In genomic region chr7:55588379-55588699, GRCh38 we compare ENCODE assay signal across 16 cellular contexts.
"Had no signal": no experiment of that assay in that cellular context is flagged by ENCODE, and none has a peak within 500 bp of the region (broad histone marks: within the 10 kb centered on the region; RNA-seq: fewer than 3 reads in every experiment).

No MANE protein-coding gene starts in this region.

- ATAC-seq: activated CD4-positive, CD25-positive, alpha-beta regulatory T cell treated with anti-CD3 and anti-CD28 coated beads, Interleukin-2, amount 50 U/mL, for 24 hours had no signal

- H2AFZ ChIP-seq: hepatocyte had no signal

- H3K27ac ChIP-seq: adrenal gland, epithelial cell of prostate, hepatocyte, pancreas, thyroid gland had no signal

- H3K4me3 ChIP-seq: adrenal gland, hepatocyte, pancreas, thyroid gland had no signal

- H3K4me1 Mint-ChIP-seq: activated CD4-positive, alpha-beta memory T cell treated with anti-CD3 and anti-CD28 coated beads, Interleukin-2, amount 10 ng/mL, durations not matched to agents 7 days and 5 days; nephron progenitor cell had no signal

- H3K4me2 ChIP-seq: hepatocyte had no signal

- H3K9me3 Mint-ChIP-seq: activated CD4-positive, alpha-beta memory T cell treated with anti-CD3 and anti-CD28 coated beads, Interleukin-2, amount 10 ng/mL, durations not matched to agents 7 days and 5 days; activated naive CD4-positive, alpha-beta T cell treated with anti-CD3 and anti-CD28 coated beads for 36 hours had no signal

- H3K4me3 Mint-ChIP-seq: activated CD4-positive, alpha-beta memory T cell treated with anti-CD3 and anti-CD28 coated beads, Interleukin-2, amount 10 ng/mL, durations not matched to agents 7 days and 5 days; activated naive CD4-positive, alpha-beta T cell treated with anti-CD3 and anti-CD28 coated beads for 36 hours; nephron progenitor cell had no signal

- H3K36me3 ChIP-seq: adrenal gland, pancreas, thyroid gland had no signal

- FAIRE-seq: pancreas had no signal

- H3K27ac Mint-ChIP-seq: activated CD4-positive, alpha-beta memory T cell treated with anti-CD3 and anti-CD28 coated beads, Interleukin-2, amount 10 ng/mL, durations not matched to agents 7 days and 5 days; activated naive CD4-positive, alpha-beta T cell treated with anti-CD3 and anti-CD28 coated beads for 36 hours; nephron progenitor cell had no signal

- H3K27me3 Mint-ChIP-seq: activated CD4-positive, alpha-beta memory T cell treated with anti-CD3 and anti-CD28 coated beads, Interleukin-2, amount 10 ng/mL, durations not matched to agents 7 days and 5 days had no signal

- H3K9me3 ChIP-seq: adrenal gland, pancreas, thyroid gland had no signal

- H3K27me3 ChIP-seq: adrenal gland, pancreas, thyroid gland had no signal

- DNase-seq: activated CD4-positive, alpha-beta memory T cell treated with anti-CD3 and anti-CD28 coated beads, Interleukin-2, amount 10 ng/mL, durations not matched to agents 7 days and 5 days; activated CD8-positive, alpha-beta memory T cell treated with anti-CD3 and anti-CD28 coated beads, Interleukin-2, amount 50 U/mL, for 48 hours; activated naive CD4-positive, alpha-beta T cell treated with anti-CD3 and anti-CD28 coated beads for 36 hours; adrenal gland; caudate nucleus; cortex of kidney; effector memory CD4-positive, alpha-beta T cell; kidney glomerular epithelial cell; nephron progenitor cell; stimulated activated CD4-positive, alpha-beta T cell treated with anti-CD3 and anti-CD28 coated beads, Interleukin-15, amount 100 ng/mL, for 24 hours; stimulated activated CD4-positive, alpha-beta T cell treated with anti-CD3 and anti-CD28 coated beads, Interleukin-4, amount 100 ng/mL, for 24 hours; thyroid gland had no signal

- H3K79me2 ChIP-seq: hepatocyte had no signal

- H3K4me1 ChIP-seq: pancreas, thyroid gland had no signal
